In the genomic region with DNA sequence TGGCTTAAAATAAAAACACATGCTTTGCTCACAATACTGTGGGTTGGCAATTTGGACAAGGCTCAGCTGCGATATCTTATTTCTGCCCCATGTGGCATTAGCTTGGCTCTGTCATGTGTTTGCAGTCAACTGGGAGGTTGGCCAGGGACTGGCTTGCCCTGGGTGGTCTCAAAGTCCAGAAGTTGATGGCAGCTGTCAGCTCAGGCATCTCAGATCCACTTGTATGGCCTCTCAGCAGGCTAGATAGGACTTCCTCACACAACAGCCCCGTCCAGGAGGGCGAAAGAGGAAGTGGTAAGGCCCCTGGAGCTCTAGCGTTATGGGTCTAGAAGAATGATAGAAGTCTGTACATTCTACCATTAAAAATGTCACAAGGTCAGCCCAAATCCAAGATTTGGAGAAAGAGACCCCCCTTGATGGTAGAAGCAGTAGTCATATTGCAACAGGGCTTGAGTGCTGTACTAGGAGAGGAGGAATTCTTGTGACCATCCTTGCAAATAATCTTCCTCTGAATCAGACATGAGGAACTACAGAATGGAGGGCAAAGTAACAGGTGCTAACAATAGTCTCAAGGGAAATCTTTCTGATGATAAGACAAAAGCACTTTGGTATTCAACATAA, we compare ENCODE assay signal across 8 cellular contexts.
DNase-seq lines count a peak whose midpoint lies in the region; ATAC-seq and TF ChIP-seq lines count a peak whose summit lies in the region.

No MANE protein-coding gene starts in this region.

- H3K36me3 Mint-ChIP-seq in type B pancreatic cell: no peaks in the 10 kb centered on the region

- H3K4me3 Mint-ChIP-seq in type B pancreatic cell: no peak overlapping the region

- no peak for TF ChIP-seq CTCF in GM12865 (IDR thresholded peaks at IDR 0.05; ENCODE audit: insufficient read depth, low read depth, low read length, missing control alignments)
- no peak for TF ChIP-seq CTCF in type B pancreatic cell (conservative IDR thresholded peaks at IDR 0.05)
- TF ChIP-seq CTCF in prostate gland (IDR thresholded peaks at IDR 0.05): no peak

- in situ Hi-C loops in GM23248 (cut with MboI): no loop called here

- intact Hi-C loops in prostate gland (cut with DNase I): loop anchor here (10.0 kb wide), 1 partner anchor 226 kb away; the partner anchor contains the start of genes CDNF, HSPA14 and MSANTD7

- H3K27ac ChIP-seq in GM23248 (no peak overlapping the region), prostate gland (no peak overlapping the region)

- H3F3A ChIP-seq in GM23248 (ENCODE audit: insufficient read depth): peaks cover 7% of the 10 kb centered on the region

- H3K4me2 ChIP-seq in GM23248 (ENCODE audit: unreplicated experiment): no peak overlapping the region

- H3K27ac Mint-ChIP-seq in type B pancreatic cell: no peak overlapping the region

- DNase-seq in GM12865 (ENCODE audit: low read depth): peak; percentile 63
- peak; percentile 88 for DNase-seq in NAMALWA (ENCODE audit: low spot score)
- DNase-seq in kidney tubule cell (ENCODE audit: low spot score): peak; percentile 85
- DNase-seq in GM23248: no peak
- DNase-seq in type B pancreatic cell (ENCODE audit: extremely low spot score, unreplicated experiment): no peak
- DNase-seq in prostate gland (ENCODE audit: low spot score): no peak

- H4K20me1 ChIP-seq in GM23248 (ENCODE audit: insufficient read depth): no peaks in the 10 kb centered on the region

- H3K36me3 ChIP-seq in GM23248 (ENCODE audit: low read depth): no peaks in the 10 kb centered on the region
- no peaks in the 10 kb centered on the region for H3K36me3 ChIP-seq in prostate gland

- no peak overlapping the region for H2AFZ ChIP-seq in GM23248

- ATAC-seq in GM21717 (IDR thresholded peaks at IDR 0.05; ENCODE audit: unreplicated experiment) (peak; percentile 26), HG03469 (IDR thresholded peaks at IDR 0.05; ENCODE audit: unreplicated experiment) (no peak)

- H3K9me2 ChIP-seq in GM23248 (ENCODE audit: insufficient read depth): no peaks in the 10 kb centered on the region

- 85% methylated on average over 4 of the region's 4 CpGs for WGBS in GM23248 (ENCODE audit: low coverage in 1 of 2, low lambda C conversion rate in 2 of 2, missing lambda C conversion rate in 2 of 2), 2 experiments
- WGBS in prostate gland: 86% methylated on average over 4 of the region's 4 CpGs

- H3K9me3 ChIP-seq in GM23248 (ENCODE audit: low read depth): no peaks in the 10 kb centered on the region
- H3K9me3 ChIP-seq in prostate gland: no peaks in the 10 kb centered on the region

- no peak overlapping the region for H3K4me3 ChIP-seq in GM12865 (ENCODE audit: low read depth, low read length)
- no peak overlapping the region for H3K4me3 ChIP-seq in GM23248
- H3K4me3 ChIP-seq in prostate gland: no peak overlapping the region

- peaks cover 8% of the 10 kb centered on the region for H3K4me1 Mint-ChIP-seq in type B pancreatic cell (ENCODE audit: unreplicated experiment)

- H3K9ac ChIP-seq in GM23248: no peak overlapping the region

- H3K27me3 ChIP-seq in GM23248 (replicated peaks; ENCODE audit: insufficient read depth) (peaks cover 7% of the 10 kb centered on the region; the same call in 1 of the 2 replicates), prostate gland (replicated peaks; ENCODE audit: insufficient read depth) (no peaks in the 10 kb centered on the region)

- H3K27me3 Mint-ChIP-seq in type B pancreatic cell: peaks cover 17% of the 10 kb centered on the region

- no peak for TF ChIP-seq POLR2A in prostate gland (IDR thresholded peaks at IDR 0.05)

- H3K79me2 ChIP-seq in GM23248 (ENCODE audit: insufficient read depth): no peaks in the 10 kb centered on the region

- H3K4me1 ChIP-seq in GM23248 (ENCODE audit: insufficient read depth): peaks cover 5% of the 10 kb centered on the region; the same call in 1 of the 2 replicates
- H3K4me1 ChIP-seq in prostate gland (replicated peaks): no peaks in the 10 kb centered on the region

- no peaks in the 10 kb centered on the region for H3K9me3 Mint-ChIP-seq in type B pancreatic cell

Comparison
In these comparisons a context has a peak if more than half of its experiments do, and no peak if none do; other contexts are left out.
1. DNase-seq: peak in GM12865 (single experiment), NAMALWA (single experiment) and kidney tubule cell (single experiment); none in GM23248 (single experiment), type B pancreatic cell (single experiment) and prostate gland (single experiment).